In the genomic region with DNA sequence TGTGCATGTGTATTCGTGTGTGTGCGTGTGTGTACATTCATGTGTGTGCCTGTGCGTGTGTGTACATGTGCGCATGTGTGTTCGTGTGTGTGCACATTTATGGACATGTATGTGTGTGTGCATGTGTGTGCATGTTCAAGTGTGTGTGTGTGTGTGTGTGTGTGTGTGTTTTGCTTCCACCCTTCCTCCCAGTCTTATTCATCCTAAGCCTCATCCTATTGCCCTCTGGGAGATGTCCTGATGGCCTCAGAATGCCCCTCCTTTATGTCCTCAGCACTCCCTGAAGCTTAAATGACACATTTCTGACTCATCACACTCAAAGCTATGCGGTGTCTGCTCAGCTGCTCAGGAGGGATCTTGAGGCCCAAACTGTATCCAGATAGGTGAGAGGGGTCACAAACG, we compare ENCODE assay signal across 12 cellular contexts.
DNase-seq lines count a peak whose midpoint lies in the region; ATAC-seq and TF ChIP-seq lines count a peak whose summit lies in the region.
"Had no signal": no experiment of that assay in that cellular context is flagged by ENCODE, and none has a peak within 500 bp of the region (broad histone marks: within the 10 kb centered on the region; RNA-seq: fewer than 3 reads in every experiment).

No MANE protein-coding gene starts in this region.

- peak overlapping the region; percentile 27 for H3K27ac Mint-ChIP-seq in type B pancreatic cell
- H3K27ac Mint-ChIP-seq in activated CD8-positive, alpha-beta memory T cell treated with anti-CD3 and anti-CD28 coated beads, Interleukin-2, amount 10 ng/mL, durations not matched to agents 7 days and 5 days, result no peak overlapping the region
- H3K27ac Mint-ChIP-seq: activated naive CD8-positive, alpha-beta T cell had no signal

- H3K4me1 Mint-ChIP-seq in type B pancreatic cell (ENCODE audit: unreplicated experiment), result peaks cover 16% of the 10 kb centered on the region
- no peaks in the 10 kb centered on the region for H3K4me1 Mint-ChIP-seq in activated CD8-positive, alpha-beta memory T cell treated with anti-CD3 and anti-CD28 coated beads, Interleukin-2, amount 10 ng/mL, durations not matched to agents 7 days and 5 days

- TF ChIP-seq CTCF in type B pancreatic cell (conservative IDR thresholded peaks at IDR 0.05), result no peak

- no peaks in the 10 kb centered on the region for H3K36me3 Mint-ChIP-seq in type B pancreatic cell
- H3K36me3 Mint-ChIP-seq in activated CD8-positive, alpha-beta memory T cell treated with anti-CD3 and anti-CD28 coated beads, Interleukin-2, amount 10 ng/mL, durations not matched to agents 7 days and 5 days, result no peaks in the 10 kb centered on the region
- H3K36me3 Mint-ChIP-seq: activated naive CD8-positive, alpha-beta T cell had no signal

- peak; percentile 67 for DNase-seq in NCI-H82 (lab: John Stamatoyannopoulos, UW)
- no peak for DNase-seq in NCI-H82 treated with DMSO at 0.1 percent for 48 hours (lab: John Stamatoyannopoulos, UW; ENCODE audit: unreplicated experiment)
- peak; percentile 98 for DNase-seq in RPMI7951 (ENCODE audit: low read depth)
- peak; percentile 11 for DNase-seq in fibroblast of gingiva (ENCODE audit: low read depth)
- DNase-seq in type B pancreatic cell (ENCODE audit: extremely low spot score, unreplicated experiment), result no peak
- no peak for DNase-seq in activated CD8-positive, alpha-beta memory T cell treated with anti-CD3 and anti-CD28 coated beads, Interleukin-2, amount 10 ng/mL, durations not matched to agents 7 days and 5 days
- no peak for DNase-seq in NCI-H2171 (lab: John Stamatoyannopoulos, UW)
- DNase-seq in OCI-M1 (lab: John Stamatoyannopoulos, UW), result no peak
- DNase-seq: activated CD4-positive, alpha-beta T cell treated with anti-CD3 and anti-CD28 coated beads, Interleukin-2, amount 50 U/mL, for 4 hours; SIG-M5; stimulated activated CD4-positive, alpha-beta T cell treated with anti-CD3 and anti-CD28 coated beads, Interleukin-2, amount 100 ng/mL, for 24 hours had no signal

- CTCF ChIA-PET in activated CD8-positive, alpha-beta memory T cell treated with anti-CD3 and anti-CD28 coated beads, Interleukin-2, amount 10 ng/mL, durations not matched to agents 7 days and 5 days (lab: Charles Lee), result interaction anchor here (1.0 to 1.9 kb wide), 2 partner anchors 9 to 116 kb away, joined by 3 to 10 read pairs; no protein-coding TSS in a partner anchor

- H3K27me3 Mint-ChIP-seq in type B pancreatic cell, result peaks cover 12% of the 10 kb centered on the region
- no peaks in the 10 kb centered on the region for H3K27me3 Mint-ChIP-seq in activated CD8-positive, alpha-beta memory T cell treated with anti-CD3 and anti-CD28 coated beads, Interleukin-2, amount 10 ng/mL, durations not matched to agents 7 days and 5 days
- H3K27me3 Mint-ChIP-seq: activated naive CD8-positive, alpha-beta T cell had no signal

- no peak overlapping the region for H3K4me3 Mint-ChIP-seq in type B pancreatic cell
- no peak overlapping the region for H3K4me3 Mint-ChIP-seq in activated CD8-positive, alpha-beta memory T cell treated with anti-CD3 and anti-CD28 coated beads, Interleukin-2, amount 10 ng/mL, durations not matched to agents 7 days and 5 days
- H3K4me3 Mint-ChIP-seq: activated naive CD8-positive, alpha-beta T cell had no signal

- ATAC-seq in activated CD8-positive, alpha-beta memory T cell treated with anti-CD3 and anti-CD28 coated beads, Interleukin-2, amount 10 ng/mL, durations not matched to agents 7 days and 5 days, result no peak

- H3K9me3 Mint-ChIP-seq in type B pancreatic cell, result no peaks in the 10 kb centered on the region
- H3K9me3 Mint-ChIP-seq in activated CD8-positive, alpha-beta memory T cell treated with anti-CD3 and anti-CD28 coated beads, Interleukin-2, amount 10 ng/mL, durations not matched to agents 7 days and 5 days (ENCODE audit: low read depth), result no peaks in the 10 kb centered on the region

Comparison
In these comparisons a context has a peak if more than half of its experiments do, and no peak if none do; other contexts are left out.
1. DNase-seq: peak in NCI-H82 (single experiment), RPMI7951 (single experiment) and fibroblast of gingiva (single experiment); none in NCI-H82 treated with DMSO at 0.1 percent for 48 hours (single experiment), type B pancreatic cell (single experiment), activated CD8-positive, alpha-beta memory T cell treated with anti-CD3 and anti-CD28 coated beads, Interleukin-2, amount 10 ng/mL, durations not matched to agents 7 days and 5 days (single experiment), NCI-H2171 (single experiment) and OCI-M1 (single experiment).